Comparison of ENCODE assay signal across 29 cellular contexts in genomic region chr6:34463299-34463698, GRCh38. TPM values are rescaled to one million over a fixed set of nuclear protein-coding genes. Genes with fewer than 3 reads are reported as not detected.
"Had no signal": no experiment of that assay in that cellular context is flagged by ENCODE, and none has a peak within 500 bp of the region (broad histone marks: within the 10 kb centered on the region; RNA-seq: fewer than 3 reads in every experiment).

No MANE protein-coding gene starts in this region.

- H3K27ac Mint-ChIP-seq: immature natural killer cell; nephron; progenitor cell of endocrine pancreas; stimulated activated naive B cell treated with anti-CD40 and anti-IgM and Interleukin-4, amounts not matched to agents 10 μg/mL and 1 μg/mL and 100 μg/mL, for 72 hours had no signal

- H3K36me3 Mint-ChIP-seq: immature natural killer cell; naive thymus-derived CD8-positive, alpha-beta T cell; stimulated activated naive B cell treated with anti-CD40 and anti-IgM and Interleukin-4, amounts not matched to agents 10 μg/mL and 1 μg/mL and 100 μg/mL, for 72 hours had no signal

- H3K9me3 Mint-ChIP-seq: immature natural killer cell; naive thymus-derived CD8-positive, alpha-beta T cell; nephron; stimulated activated naive B cell treated with anti-CD40 and anti-IgM and Interleukin-4, amounts not matched to agents 10 μg/mL and 1 μg/mL and 100 μg/mL, for 72 hours had no signal

- FAIRE-seq: islet of Langerhans, kidney, urothelium cell line had no signal

- H3K4me3 Mint-ChIP-seq: immature natural killer cell; naive thymus-derived CD8-positive, alpha-beta T cell; stimulated activated naive B cell treated with anti-CD40 and anti-IgM and Interleukin-4, amounts not matched to agents 10 μg/mL and 1 μg/mL and 100 μg/mL, for 72 hours had no signal

- H3K9me3 ChIP-seq: left lung, lower lobe of right lung, ovary, right atrium auricular region, stomach, testis, thyroid gland, transverse colon, upper lobe of left lung had no signal

- H3K36me3 ChIP-seq: left lung, lower lobe of right lung, ovary, right atrium auricular region, stomach, thyroid gland, transverse colon, upper lobe of left lung had no signal

- H3K27me3 ChIP-seq: right atrium auricular region, testis, thyroid gland had no signal

- H3K27ac ChIP-seq: left lung, lower lobe of right lung, ovary, skin epidermis, stomach, testis, thyroid gland, transverse colon, upper lobe of left lung had no signal

- ATAC-seq: left lung; lower lobe of right lung; naive thymus-derived CD8-positive, alpha-beta T cell; sciatic nerve; stimulated activated naive B cell treated with anti-CD40 and anti-IgM and Interleukin-4, amounts not matched to agents 10 μg/mL and 1 μg/mL and 100 μg/mL, for 72 hours; stimulated activated naive CD8-positive, alpha-beta T cell treated with anti-CD3 and anti-CD28 coated beads, Interleukin-15, Interleukin-2, amounts not matched to agents 100 U/mL and 50 U/mL, for 24 hours had no signal

- H3K4me3 ChIP-seq: left lung, lower lobe of right lung, ovary, right atrium auricular region, skin epidermis, stomach, testis, thyroid gland, transverse colon, upper lobe of left lung had no signal

- DNase-seq: hypothalamus; immature natural killer cell; kidney; left colon; left lung; lower lobe of right lung; mammary epithelial cell; naive thymus-derived CD8-positive, alpha-beta T cell; ovary; stimulated activated CD4-positive, alpha-beta T cell treated with anti-CD3 and anti-CD28 coated beads, Interleukin-12 subunit alpha, Interleukin-12 subunit beta, amount 100 ng/mL, for 4 hours; stimulated activated CD4-positive, alpha-beta T cell treated with anti-CD3 and anti-CD28 coated beads, Interleukin-15, amount 100 ng/mL, for 24 hours; stimulated activated CD4-positive, alpha-beta T cell treated with anti-CD3 and anti-CD28 coated beads, Interleukin-2, amount 100 ng/mL, for 24 hours; stimulated activated CD4-positive, alpha-beta T cell treated with anti-CD3 and anti-CD28 coated beads, Interleukin-4, amount 100 ng/mL, for 1 hour; stimulated activated naive B cell treated with anti-CD40 and anti-IgM and Interleukin-4, amounts not matched to agents 10 μg/mL and 1 μg/mL and 100 μg/mL, for 72 hours; stimulated activated naive CD8-positive, alpha-beta T cell treated with anti-CD3 and anti-CD28 coated beads, Interleukin-15, Interleukin-2, amounts not matched to agents 100 U/mL and 50 U/mL, for 24 hours; stomach; testis; transverse colon; upper lobe of left lung had no signal

- H3K4me1 Mint-ChIP-seq: nephron had no signal

RNA-seq across cellular contexts. Expression of gene PACSIN1, which starts 2.6 kb away (rescaled TPM):
- total RNA-seq: lower lobe of right lung, mammary epithelial cell, omental fat pad, pulmonary artery endothelial cell had no signal
